In genomic region chr13:74090397-74090796, GRCh38 we compare ENCODE assay signal across 19 cellular contexts. TPM values are rescaled to one million over a fixed set of nuclear protein-coding genes. Genes with fewer than 3 reads are reported as not detected.
DNase-seq lines count a peak whose midpoint lies in the region; FAIRE-seq and TF ChIP-seq lines count a peak whose summit lies in the region.
"Had no signal": no experiment of that assay in that cellular context is flagged by ENCODE, and none has a peak within 500 bp of the region (broad histone marks: within the 10 kb centered on the region; RNA-seq: fewer than 3 reads in every experiment).

No MANE protein-coding gene starts in this region.

- no peak overlapping the region for H3K4me2 ChIP-seq in mesenchymal stem cell (ENCODE audit: low read length, poor library complexity, severe bottlenecking)
- no peak overlapping the region for H3K4me2 ChIP-seq in SK-N-SH

- CTCF ChIA-PET in activated naive CD4-positive, alpha-beta T cell treated with anti-CD3 and anti-CD28 coated beads for 36 hours (lab: Charles Lee) = interaction anchor here (0.6 to 0.9 kb wide), 2 partner anchors 23 to 52 kb away, joined by 3 read pairs; no protein-coding TSS in a partner anchor
- CTCF ChIA-PET in SK-N-SH (lab: Yijun Ruan, JAX) = no interaction called here

- H3K36me3 Mint-ChIP-seq in activated naive CD4-positive, alpha-beta T cell treated with anti-CD3 and anti-CD28 coated beads for 36 hours (ENCODE audit: low read depth) = peaks cover 1% of the 10 kb centered on the region
- no peaks in the 10 kb centered on the region for H3K36me3 Mint-ChIP-seq in chondrocyte (ENCODE audit: low read depth)

- WGBS in mesenchymal stem cell = 88% methylated on average over 3 of the region's 3 CpGs
- 63% methylated on average over 3 of the region's 3 CpGs for WGBS in SK-N-SH (ENCODE audit: low lambda C conversion rate)

- POLR2A ChIA-PET in SK-N-SH (lab: Yijun Ruan, JAX) = no interaction called here

- H3K9me3 ChIP-seq in mesenchymal stem cell (ENCODE audit: control insufficient read depth, low read length) = no peaks in the 10 kb centered on the region
- no peaks in the 10 kb centered on the region for H3K9me3 ChIP-seq in SK-N-SH
- H3K9me3 ChIP-seq: HAP-1, mucosa of descending colon, transverse colon had no signal

- H3K9ac ChIP-seq in mesenchymal stem cell (ENCODE audit: low read length) (no peak overlapping the region), SK-N-SH (no peak overlapping the region)

- H3K4me3 ChIP-seq in bronchial epithelial cell (ENCODE audit: low read depth, low read length) = no peak overlapping the region
- no peak overlapping the region for H3K4me3 ChIP-seq in mesenchymal stem cell (ENCODE audit: insufficient read depth in 1 of 2, low read depth in 1 of 2, low read length in 2 of 2)
- H3K4me3 ChIP-seq in SK-N-SH (ENCODE audit: low read depth in 2 of 2, low read length in 1 of 2) = no peak overlapping the region
- H3K4me3 ChIP-seq: dorsolateral prefrontal cortex, HAP-1, mucosa of descending colon, transverse colon had no signal

- H3K4me1 ChIP-seq in mesenchymal stem cell (ENCODE audit: control insufficient read depth, insufficient read depth, low read depth, low read length) (no peaks in the 10 kb centered on the region), SK-N-SH (ENCODE audit: control insufficient read depth in 1 of 2, insufficient read depth in 2 of 2, low read depth in 1 of 2, low read length in 1 of 2) (peaks cover 3 to 5% of the 10 kb centered on the region in 2 experiments; a peak in 2 of 4 replicates)
- H3K4me1 ChIP-seq: HAP-1 had no signal

- H3K4me1 Mint-ChIP-seq in activated naive CD4-positive, alpha-beta T cell treated with anti-CD3 and anti-CD28 coated beads for 36 hours (ENCODE audit: low read depth) = peaks cover 62% of the 10 kb centered on the region
- peaks cover 50% of the 10 kb centered on the region for H3K4me1 Mint-ChIP-seq in chondrocyte (ENCODE audit: low read depth)

- no peaks in the 10 kb centered on the region for H3K9me2 ChIP-seq in SK-N-SH

- no peaks in the 10 kb centered on the region for H3K9me3 Mint-ChIP-seq in activated naive CD4-positive, alpha-beta T cell treated with anti-CD3 and anti-CD28 coated beads for 36 hours
- H3K9me3 Mint-ChIP-seq in chondrocyte (ENCODE audit: low read depth) = no peaks in the 10 kb centered on the region
- H3K9me3 Mint-ChIP-seq: activated B cell treated with CpG ODN at 0.5 μM for 24 hours; T-helper 1 cell treated with Interleukin-12 subunit alpha and Interleukin-12 subunit beta and Interleukin-4 antibody, amounts not matched to agents 30 μg/mL and 1 μg/mL, for 36 hours had no signal

- no peaks in the 10 kb centered on the region for H3K36me3 ChIP-seq in bronchial epithelial cell (ENCODE audit: control insufficient read depth, insufficient read depth, low read length)
- no peaks in the 10 kb centered on the region for H3K36me3 ChIP-seq in mesenchymal stem cell (ENCODE audit: control insufficient read depth in 1 of 2, insufficient read depth in 2 of 2, low read depth in 1 of 2, low read length in 2 of 2)
- H3K36me3 ChIP-seq in SK-N-SH (replicated peaks in 1 of 2; ENCODE audit: control insufficient read depth in 1 of 2, insufficient read depth in 2 of 2, low read length in 1 of 2) = no peaks in the 10 kb centered on the region
- H3K36me3 ChIP-seq: HAP-1, transverse colon had no signal

- H3K27ac Mint-ChIP-seq in activated naive CD4-positive, alpha-beta T cell treated with anti-CD3 and anti-CD28 coated beads for 36 hours = peak overlapping the region; percentile 1
- H3K27ac Mint-ChIP-seq in chondrocyte (ENCODE audit: unreplicated experiment) = no peak overlapping the region
- H3K27ac Mint-ChIP-seq: activated B cell treated with CpG ODN at 0.5 μM for 24 hours; T-helper 1 cell treated with Interleukin-12 subunit alpha and Interleukin-12 subunit beta and Interleukin-4 antibody, amounts not matched to agents 30 μg/mL and 1 μg/mL, for 36 hours had no signal

- FAIRE-seq in bronchial epithelial cell (lab: Jason Lieb, UNC) = no peak

- intact Hi-C loops in activated naive CD4-positive, alpha-beta T cell treated with anti-CD3 and anti-CD28 coated beads for 36 hours (cut with micrococcal nuclease) = loop anchor here (2.0 kb wide), 1 partner anchor 64 kb away; no protein-coding TSS in a partner anchor

- H4K91ac ChIP-seq in mesenchymal stem cell (ENCODE audit: low read length) = no peak overlapping the region

- H2BK15ac ChIP-seq in mesenchymal stem cell (ENCODE audit: low read depth, poor library complexity, severe bottlenecking) = no peak overlapping the region

- no peak overlapping the region for H2BK120ac ChIP-seq in mesenchymal stem cell (ENCODE audit: low read depth, low read length)

- H4K8ac ChIP-seq in mesenchymal stem cell (ENCODE audit: low read length) = no peak overlapping the region

- no peak for TF ChIP-seq EP300 in SK-N-SH (IDR thresholded peaks at IDR 0.05; ENCODE audit: borderline replicate concordance in 1 of 2, low read depth in 1 of 2, low read length in 1 of 2)

- H3K27ac ChIP-seq in mesenchymal stem cell (ENCODE audit: low read length, poor library complexity, severe bottlenecking) (no peak overlapping the region), SK-N-SH (ENCODE audit: low read depth in 2 of 2, low read length in 1 of 2) (no peak overlapping the region)
- H3K27ac ChIP-seq: dorsolateral prefrontal cortex, transverse colon had no signal

- no peak overlapping the region for H3K4ac ChIP-seq in mesenchymal stem cell (ENCODE audit: low read depth in 1 of 2, low read length in 2 of 2)

- no peak for DNase-seq in activated naive CD4-positive, alpha-beta T cell treated with anti-CD3 and anti-CD28 coated beads for 36 hours
- DNase-seq in activated naive CD4-positive, alpha-beta T cell (lab: John Stamatoyannopoulos, UW) = no peak
- peak; percentile 42 for DNase-seq in RPMI7951 (ENCODE audit: low read depth)
- peak; percentile 25 for DNase-seq in bronchial epithelial cell (ENCODE audit: low read depth)
- DNase-seq in mesenchymal stem cell = no peak
- DNase-seq in chondrocyte (ENCODE audit: low spot score) = no peak
- DNase-seq in NCI-H1930 (lab: John Stamatoyannopoulos, UW) = no peak
- DNase-seq in SK-N-SH = no peak
- DNase-seq: activated B cell treated with CpG ODN at 0.5 μM for 24 hours; activated CD8-positive, alpha-beta memory T cell treated with anti-CD3 and anti-CD28 coated beads, Interleukin-2, amount 50 U/mL, for 4 hours; dorsolateral prefrontal cortex; erythroblast; mucosa of descending colon; NCI-H2081; SHP77; stimulated activated CD4-positive, alpha-beta T cell treated with anti-CD3 and anti-CD28 coated beads, Interleukin-12 subunit alpha, Interleukin-12 subunit beta, amount 100 ng/mL, for 4 hours; transverse colon had no signal

- H3K23ac ChIP-seq in mesenchymal stem cell (ENCODE audit: low read length in 2 of 2) = no peak overlapping the region

- peaks cover 76% of the 10 kb centered on the region for H3K79me2 ChIP-seq in SK-N-SH (ENCODE audit: insufficient read depth)

- no peak overlapping the region for H3K4me3 Mint-ChIP-seq in activated naive CD4-positive, alpha-beta T cell treated with anti-CD3 and anti-CD28 coated beads for 36 hours
- no peak overlapping the region for H3K4me3 Mint-ChIP-seq in chondrocyte (ENCODE audit: unreplicated experiment)
- H3K4me3 Mint-ChIP-seq: activated B cell treated with CpG ODN at 0.5 μM for 24 hours; T-helper 1 cell treated with Interleukin-12 subunit alpha and Interleukin-12 subunit beta and Interleukin-4 antibody, amounts not matched to agents 30 μg/mL and 1 μg/mL, for 36 hours had no signal

- no peak overlapping the region for H2BK5ac ChIP-seq in mesenchymal stem cell (ENCODE audit: low read depth, low read length, poor library complexity, severe bottlenecking)

- H2BK12ac ChIP-seq in mesenchymal stem cell (ENCODE audit: low read length in 2 of 2) = no peak overlapping the region

- no peak overlapping the region for H2AFZ ChIP-seq in mesenchymal stem cell (ENCODE audit: low read depth, low read length)
- no peak overlapping the region for H2AFZ ChIP-seq in SK-N-SH (ENCODE audit: low read depth)

- H3K27me3 Mint-ChIP-seq in activated naive CD4-positive, alpha-beta T cell treated with anti-CD3 and anti-CD28 coated beads for 36 hours (ENCODE audit: low read depth) = no peaks in the 10 kb centered on the region
- H3K27me3 Mint-ChIP-seq in chondrocyte (ENCODE audit: low read depth) = no peaks in the 10 kb centered on the region
- H3K27me3 Mint-ChIP-seq: activated B cell treated with CpG ODN at 0.5 μM for 24 hours had no signal

- no peak for TF ChIP-seq CTCF in bronchial epithelial cell (IDR thresholded peaks at IDR 0.05; ENCODE audit: insufficient read depth, low read length, severe bottlenecking)
- TF ChIP-seq CTCF in chondrocyte (IDR thresholded peaks at IDR 0.05) = no peak
- no peak for TF ChIP-seq CTCF in SK-N-SH (IDR thresholded peaks at IDR 0.05)

- H3F3A ChIP-seq in SK-N-SH (replicated peaks; ENCODE audit: insufficient read depth) = peaks cover 12% of the 10 kb centered on the region

- H3K27me3 ChIP-seq in bronchial epithelial cell (ENCODE audit: control insufficient read depth, insufficient read depth, low read length) (no peaks in the 10 kb centered on the region), mesenchymal stem cell (ENCODE audit: control insufficient read depth in 1 of 2, insufficient read depth in 1 of 2, low read length in 2 of 2) (no peaks in the 10 kb centered on the region), SK-N-SH (ENCODE audit: insufficient read depth) (no peaks in the 10 kb centered on the region)
- H3K27me3 ChIP-seq: dorsolateral prefrontal cortex, transverse colon had no signal

- peaks cover 14% of the 10 kb centered on the region for H3K79me1 ChIP-seq in mesenchymal stem cell (replicated peaks; ENCODE audit: low read length, poor library complexity, severe bottlenecking)

- H2AK5ac ChIP-seq in mesenchymal stem cell (ENCODE audit: low read length, severe bottlenecking) = no peak overlapping the region

- peaks cover 13% of the 10 kb centered on the region for H4K20me1 ChIP-seq in SK-N-SH (ENCODE audit: insufficient read depth)

- TF ChIP-seq RAD21 in SK-N-SH (IDR thresholded peaks at IDR 0.05; ENCODE audit: low read length) = no peak

- no peak overlapping the region for H3K18ac ChIP-seq in mesenchymal stem cell (ENCODE audit: low read depth in 1 of 2, low read length in 2 of 2)

- H3K14ac ChIP-seq in mesenchymal stem cell (ENCODE audit: low read length in 2 of 2) = no peak overlapping the region

TF ChIP-seq in SK-N-SH, 30 proteins besides CTCF, POLR2A, EP300 and RAD21 (continues in another document):
- TF ChIP-seq NRF1 (IDR thresholded peaks at IDR 0.05; ENCODE audit: low read depth, low read length) (no peak), TCF12 (IDR thresholded peaks at IDR 0.05) (no peak), FOXJ3 (CRISPR knock-in tag; IDR thresholded peaks at IDR 0.05) (no peak), MXI1 (IDR thresholded peaks at IDR 0.05; ENCODE audit: low read depth, low read length) (no peak)

RNA-seq across cellular contexts. Expression of gene KLF12, which starts 43.8 kb away (rescaled TPM):
- 10 to 100 TPM; 19.4 to 19.9 TPM for total RNA-seq in activated naive CD4-positive, alpha-beta T cell treated with anti-CD3 and anti-CD28 coated beads for 36 hours
- 7.4 and 9.6 TPM in 2 replicates for total RNA-seq in RPMI7951 (2014; rRNA removed; shearing (Covaris generic))
- total RNA-seq in bronchial epithelial cell (2.2 and 3.4 TPM in 2 replicates), chondrocyte (25.2 to 29.0 TPM (median 28.4 TPM) in 3 replicates)
- polyA plus RNA-seq in mesenchymal stem cell (2013, experiment 1 of 2) = 10.2 TPM
- polyA plus RNA-seq in mesenchymal stem cell (2013, experiment 2 of 2) = 10.0 TPM
- polyA plus RNA-seq in SK-N-SH (2012; rRNA removed) = 2.4 and 3.1 TPM in 2 replicates
- polyA plus RNA-seq in SK-N-SH (2012; cell fraction: cytosol; rRNA removed) = 3.2 and 3.3 TPM in 2 replicates
- polyA plus RNA-seq in SK-N-SH (2012; cell fraction: nucleus; rRNA removed) = 4.3 and 6.0 TPM in 2 replicates

Comparison
In these comparisons a context has a peak if more than half of its experiments do, and no peak if none do; other contexts are left out.
1. DNase-seq: peak in RPMI7951 (single experiment) and bronchial epithelial cell (single experiment); none in activated naive CD4-positive, alpha-beta T cell treated with anti-CD3 and anti-CD28 coated beads for 36 hours (single experiment), activated naive CD4-positive, alpha-beta T cell (0 of 4), mesenchymal stem cell (single experiment), chondrocyte (single experiment), NCI-H1930 (0 of 2) and SK-N-SH (single experiment).